In genomic region chr10:107814865-107815487, GRCh38 we compare ENCODE assay signal across 10 cellular contexts.
DNase-seq lines count a peak whose midpoint lies in the region; ATAC-seq and TF ChIP-seq lines count a peak whose summit lies in the region.
"Had no signal": no experiment of that assay in that cellular context is flagged by ENCODE, and none has a peak within 500 bp of the region (broad histone marks: within the 10 kb centered on the region; RNA-seq: fewer than 3 reads in every experiment).

No MANE protein-coding gene starts in this region.

- DNase-seq in NCI-H2107 treated with DMSO at 0.1 percent for 48 hours (lab: John Stamatoyannopoulos, UW; ENCODE audit: unreplicated experiment) (peak; percentile 2), NCI-H2107 (lab: John Stamatoyannopoulos, UW) (no peak), epidermal melanocyte (ENCODE audit: insufficient read length, low spot score) (peak; percentile 29), myocyte (ENCODE audit: low read depth) (peak; percentile 84)
- DNase-seq in naive thymus-derived CD8-positive, alpha-beta T cell: no peak
- no peak for DNase-seq in activated CD4-positive, CD25-positive, alpha-beta regulatory T cell (lab: John Stamatoyannopoulos, UW)
- DNase-seq: activated naive CD8-positive, alpha-beta T cell treated with anti-CD3 and anti-CD28 coated beads, Interleukin-2, amount 10 ng/mL, durations not matched to agents 7 days and 5 days had no signal

- no peaks in the 10 kb centered on the region for H4K20me1 ChIP-seq in OCI-LY3 (ENCODE audit: insufficient read depth, low read length)
- H4K20me1 ChIP-seq: BLaER1 treated with 17β-estradiol and CSF1 and Interleukin-3, amounts not matched to agents 10 nM and 100 nM had no signal

- no peaks in the 10 kb centered on the region for H3K36me3 ChIP-seq in OCI-LY3 (replicated peaks; ENCODE audit: low read depth, low read length)
- H3K36me3 ChIP-seq: BLaER1 treated with 17β-estradiol and CSF1 and Interleukin-3, amounts not matched to agents 10 nM and 100 nM had no signal

- H3K4me1 ChIP-seq in OCI-LY3 (ENCODE audit: low read length): peaks cover 15% of the 10 kb centered on the region

- H3K27ac ChIP-seq in OCI-LY3 (ENCODE audit: low read length): no peak overlapping the region
- H3K27ac ChIP-seq: BLaER1 treated with 17β-estradiol and CSF1 and Interleukin-3, amounts not matched to agents 10 nM and 100 nM had no signal

- POLR2A ChIA-PET in naive thymus-derived CD8-positive, alpha-beta T cell (lab: Charles Lee): no interaction called here

- no peaks in the 10 kb centered on the region for H3K36me3 Mint-ChIP-seq in naive thymus-derived CD8-positive, alpha-beta T cell
- H3K36me3 Mint-ChIP-seq: activated naive CD8-positive, alpha-beta T cell treated with anti-CD3 and anti-CD28 coated beads, Interleukin-2, amount 10 ng/mL, durations not matched to agents 7 days and 5 days had no signal

- no peak overlapping the region for H3K4me2 ChIP-seq in OCI-LY3 (ENCODE audit: low read length)
- H3K4me2 ChIP-seq: BLaER1 treated with 17β-estradiol and CSF1 and Interleukin-3, amounts not matched to agents 10 nM and 100 nM had no signal

- H3K27me3 ChIP-seq in OCI-LY3 (ENCODE audit: low read depth, low read length): no peaks in the 10 kb centered on the region
- H3K27me3 ChIP-seq: BLaER1 treated with 17β-estradiol and CSF1 and Interleukin-3, amounts not matched to agents 10 nM and 100 nM had no signal

- no peaks in the 10 kb centered on the region for H3K9me3 ChIP-seq in OCI-LY3 (ENCODE audit: insufficient read depth, low read length)
- H3K9me3 ChIP-seq: BLaER1 treated with 17β-estradiol and CSF1 and Interleukin-3, amounts not matched to agents 10 nM and 100 nM had no signal

- TF ChIP-seq CTCF in OCI-LY3 (IDR thresholded peaks at IDR 0.05; ENCODE audit: low read depth, low read length): peak; percentile 79

- H3K4me3 Mint-ChIP-seq in naive thymus-derived CD8-positive, alpha-beta T cell: no peak overlapping the region
- H3K4me3 Mint-ChIP-seq: activated naive CD8-positive, alpha-beta T cell treated with anti-CD3 and anti-CD28 coated beads, Interleukin-2, amount 10 ng/mL, durations not matched to agents 7 days and 5 days had no signal

- ATAC-seq in HG02885 (IDR thresholded peaks at IDR 0.05; ENCODE audit: poor library complexity, unreplicated experiment): peak; percentile 68
- ATAC-seq in naive thymus-derived CD8-positive, alpha-beta T cell: no peak

- no peak overlapping the region for H3K9ac ChIP-seq in OCI-LY3 (ENCODE audit: low read length)

- H3K9me3 Mint-ChIP-seq in naive thymus-derived CD8-positive, alpha-beta T cell: peaks cover 0 to 20% (median 10%) of the 10 kb centered on the region in 9 donors

- no peaks in the 10 kb centered on the region for H3K79me2 ChIP-seq in OCI-LY3 (ENCODE audit: low read length)

- no peak overlapping the region; the same call in 1 of the 2 replicates for H2AFZ ChIP-seq in OCI-LY3 (ENCODE audit: low read depth, low read length)

- no peaks in the 10 kb centered on the region for H3K4me1 Mint-ChIP-seq in naive thymus-derived CD8-positive, alpha-beta T cell
- H3K4me1 Mint-ChIP-seq: activated naive CD8-positive, alpha-beta T cell treated with anti-CD3 and anti-CD28 coated beads, Interleukin-2, amount 10 ng/mL, durations not matched to agents 7 days and 5 days had no signal

- H3K4me3 ChIP-seq in OCI-LY3 (ENCODE audit: low read length): no peak overlapping the region
- H3K4me3 ChIP-seq: BLaER1 treated with 17β-estradiol and CSF1 and Interleukin-3, amounts not matched to agents 10 nM and 100 nM had no signal

- no peak overlapping the region for H3K27ac Mint-ChIP-seq in naive thymus-derived CD8-positive, alpha-beta T cell
- H3K27ac Mint-ChIP-seq: activated naive CD8-positive, alpha-beta T cell treated with anti-CD3 and anti-CD28 coated beads, Interleukin-2, amount 10 ng/mL, durations not matched to agents 7 days and 5 days had no signal

- H3K27me3 Mint-ChIP-seq in naive thymus-derived CD8-positive, alpha-beta T cell: no peaks in the 10 kb centered on the region
- H3K27me3 Mint-ChIP-seq: activated naive CD8-positive, alpha-beta T cell treated with anti-CD3 and anti-CD28 coated beads, Interleukin-2, amount 10 ng/mL, durations not matched to agents 7 days and 5 days had no signal

Comparison
In these comparisons a context has a peak if more than half of its experiments do, and no peak if none do; other contexts are left out.
1. DNase-seq: peak in NCI-H2107 treated with DMSO at 0.1 percent for 48 hours (single experiment), epidermal melanocyte (single experiment) and myocyte (single experiment); none in NCI-H2107 (single experiment), naive thymus-derived CD8-positive, alpha-beta T cell (0 of 10) and activated CD4-positive, CD25-positive, alpha-beta regulatory T cell (0 of 4).